In genomic region chr3:184135911-184136260, GRCh38 we compare ENCODE assay signal across 8 cellular contexts. TPM values are rescaled to one million over a fixed set of nuclear protein-coding genes. Genes with fewer than 3 reads are reported as not detected.
DNase-seq lines count a peak whose midpoint lies in the region; TF ChIP-seq lines count a peak whose summit lies in the region.

No MANE protein-coding gene starts in this region.

- H3K27me3 ChIP-seq in MG63 (no peaks in the 10 kb centered on the region), ectodermal cell (ENCODE audit: control insufficient read depth, insufficient read depth, low read length, poor library complexity, severe bottlenecking) (peaks cover 3% of the 10 kb centered on the region)

- DNase-seq in CD14-positive monocyte (ENCODE audit: low spot score) (no peak), MG63 (no peak), neural crest cell (ENCODE audit: low read depth, low spot score) (no peak), COLO829 (ENCODE audit: low spot score) (no peak), Kasumi-1 (lab: John Stamatoyannopoulos, UW) (no peak), NOMO-1 (lab: John Stamatoyannopoulos, UW; ENCODE audit: unreplicated experiment in 2 of 2) (no peak), activated gamma-delta T cell treated with Interleukin-2 at 50 U/mL for 16 hours (no peak)

- H3K4me3 ChIP-seq in MG63 (peak overlapping the region; percentile 87), ectodermal cell (ENCODE audit: insufficient read depth, low read depth, low read length) (peak overlapping the region; percentile 72)

- H3K27ac ChIP-seq in ectodermal cell (ENCODE audit: insufficient read depth, low read depth, low read length, poor library complexity, severe bottlenecking): no peak overlapping the region

- peak overlapping the region; percentile 94 to 97 for H3K4me3 Mint-ChIP-seq in CD14-positive monocyte
- H3K4me3 Mint-ChIP-seq in neural crest cell: peak overlapping the region; percentile 94

- H3K36me3 ChIP-seq in MG63 (peaks cover 25% of the 10 kb centered on the region), ectodermal cell (ENCODE audit: control insufficient read depth, insufficient read depth, low read length) (no peaks in the 10 kb centered on the region)

- H3K36me3 Mint-ChIP-seq in CD14-positive monocyte: peaks cover 20 to 34% of the 10 kb centered on the region in 2 donors
- no peaks in the 10 kb centered on the region for H3K36me3 Mint-ChIP-seq in neural crest cell (ENCODE audit: low read depth)

- intact Hi-C loops in CD14-positive monocyte (cut with micrococcal nuclease): loop anchor here (1.0 to 10.0 kb wide), 4 partner anchors 21 to 241 kb away; partner anchors contain the start of gene ABCC5 (in 2 of the 2)

- H3K4me1 ChIP-seq in ectodermal cell (ENCODE audit: control insufficient read depth, insufficient read depth, low read length): no peaks in the 10 kb centered on the region

- no peaks in the 10 kb centered on the region for H3K9me3 ChIP-seq in MG63
- H3K9me3 ChIP-seq in ectodermal cell (ENCODE audit: control insufficient read depth, low read length): no peaks in the 10 kb centered on the region

- WGBS in ectodermal cell, 2 experiments: 10 to 13% methylated on average over 9 of the region's 9 CpGs

- H3K27me3 Mint-ChIP-seq in CD14-positive monocyte (ENCODE audit: low read depth in 3 of 3) (no peaks in the 10 kb centered on the region), neural crest cell (ENCODE audit: low read depth) (peaks cover 5% of the 10 kb centered on the region)

- peaks cover 30% of the 10 kb centered on the region for H3K4me1 Mint-ChIP-seq in CD14-positive monocyte
- peaks cover 38% of the 10 kb centered on the region for H3K4me1 Mint-ChIP-seq in neural crest cell

- H3K27ac Mint-ChIP-seq in CD14-positive monocyte: peak overlapping the region; percentile 86 to 93 (median 89)
- peak overlapping the region; percentile 78 for H3K27ac Mint-ChIP-seq in neural crest cell (ENCODE audit: unreplicated experiment)

- no peak for TF ChIP-seq CTCF in CD14-positive monocyte (IDR thresholded peaks at IDR 0.05)
- TF ChIP-seq CTCF in neural crest cell (conservative IDR thresholded peaks at IDR 0.05): no peak

- H3K9me3 Mint-ChIP-seq in CD14-positive monocyte (no peaks in the 10 kb centered on the region), neural crest cell (no peaks in the 10 kb centered on the region)

RNA-seq across cellular contexts. Expression of gene EIF2B5, which starts 0.7 kb away (rescaled TPM):
- polyA plus RNA-seq in CD14-positive monocyte: 10 to 100 TPM; 22.7 to 24.1 TPM
- 41.7 and 50.5 TPM in 2 replicates for total RNA-seq in MG63 (2014; rRNA removed; shearing (Covaris generic); ENCODE audit: low replicate concordance)
- polyA plus RNA-seq in ectodermal cell (2013, experiment 1 of 4): 44.3 TPM
- polyA plus RNA-seq in ectodermal cell (2013, experiment 2 of 4): 42.1 TPM
- 31.9 TPM for polyA plus RNA-seq in ectodermal cell (2013, experiment 3 of 4)
- 37.9 TPM for polyA plus RNA-seq in ectodermal cell (2013, experiment 4 of 4)
- total RNA-seq in neural crest cell: 54.8 and 57.7 TPM in 2 replicates

RNA-seq across cellular contexts. Expression of gene DVL3, which starts 19.3 kb away (rescaled TPM):
- 1 to 10 TPM; 4.5 to 9.4 TPM for polyA plus RNA-seq in CD14-positive monocyte
- 20.8 and 42.6 TPM in 2 replicates for total RNA-seq in MG63 (2014; rRNA removed; shearing (Covaris generic); ENCODE audit: low replicate concordance)
- 62.2 TPM for polyA plus RNA-seq in ectodermal cell (2013, experiment 1 of 4)
- 65.2 TPM for polyA plus RNA-seq in ectodermal cell (2013, experiment 2 of 4)
- polyA plus RNA-seq in ectodermal cell (2013, experiment 3 of 4): 52.0 TPM
- 56.7 TPM for polyA plus RNA-seq in ectodermal cell (2013, experiment 4 of 4)
- 90.9 and 93.8 TPM in 2 replicates for total RNA-seq in neural crest cell

RNA-seq across cellular contexts. Expression of gene AP2M1, which starts 38.8 kb away (rescaled TPM):
- polyA plus RNA-seq in CD14-positive monocyte: 100 to 1,000 TPM; 283 to 295 TPM
- 688 and 946 TPM in 2 replicates for total RNA-seq in MG63 (2014; rRNA removed; shearing (Covaris generic); ENCODE audit: low replicate concordance)
- 556 TPM for polyA plus RNA-seq in ectodermal cell (2013, experiment 1 of 4)
- polyA plus RNA-seq in ectodermal cell (2013, experiment 2 of 4): 518 TPM
- 427 TPM for polyA plus RNA-seq in ectodermal cell (2013, experiment 3 of 4)
- polyA plus RNA-seq in ectodermal cell (2013, experiment 4 of 4): 459 TPM
- total RNA-seq in neural crest cell: 271 and 289 TPM in 2 replicates

RNA-seq across cellular contexts. Expression of gene HTR3E, which starts 39.0 kb away (rescaled TPM):
- not detected for polyA plus RNA-seq in CD14-positive monocyte
- not detected in 2 replicates for total RNA-seq in MG63 (2014; rRNA removed; shearing (Covaris generic); ENCODE audit: low replicate concordance)
- not detected for polyA plus RNA-seq in ectodermal cell (2013, experiment 1 of 4)
- not detected for polyA plus RNA-seq in ectodermal cell (2013, experiment 2 of 4)
- not detected for polyA plus RNA-seq in ectodermal cell (2013, experiment 3 of 4)
- polyA plus RNA-seq in ectodermal cell (2013, experiment 4 of 4): not detected
- total RNA-seq in neural crest cell: not detected in 2 replicates

RNA-seq across cellular contexts. Expression of gene ABCF3, which starts 50.1 kb away (rescaled TPM):
- 10 to 100 TPM; 13.5 to 13.9 TPM for polyA plus RNA-seq in CD14-positive monocyte
- total RNA-seq in MG63 (2014; rRNA removed; shearing (Covaris generic); ENCODE audit: low replicate concordance): 65.3 and 79.4 TPM in 2 replicates
- polyA plus RNA-seq in ectodermal cell (2013, experiment 1 of 4): 42.0 TPM
- 49.4 TPM for polyA plus RNA-seq in ectodermal cell (2013, experiment 2 of 4)
- polyA plus RNA-seq in ectodermal cell (2013, experiment 3 of 4): 32.4 TPM
- polyA plus RNA-seq in ectodermal cell (2013, experiment 4 of 4): 34.7 TPM
- 63.9 and 67.3 TPM in 2 replicates for total RNA-seq in neural crest cell
